Comparison of ENCODE assay signal across 8 cellular contexts in genomic region chr3:126475411-126476114, GRCh38. TPM values are rescaled to one million over a fixed set of nuclear protein-coding genes. Genes with fewer than 3 reads are reported as not detected.
DNase-seq lines count a peak whose midpoint lies in the region; ATAC-seq and TF ChIP-seq lines count a peak whose summit lies in the region.

Gene ZXDC, minus strand, starts transcription at chr3:126475891. Its CDS starts 26 bp downstream, at chr3:126475865.

- H3K9me3 ChIP-seq in osteoblast (ENCODE audit: low read depth, low read length): no peaks in the 10 kb centered on the region
- no peaks in the 10 kb centered on the region for H3K9me3 ChIP-seq in testis

- H3K79me2 ChIP-seq in osteoblast (ENCODE audit: insufficient read depth, low read length): peaks cover 44% of the 10 kb centered on the region

- intact Hi-C loops in testis (cut with DNase I; ENCODE audit: low total_unique reads): no loop called here

- H3K4me3 ChIP-seq in osteoblast (ENCODE audit: insufficient read depth, low read length): peak within 1 kb of the TSS; percentile 85
- peak within 1 kb of the TSS; percentile 68 to 88 for H3K4me3 ChIP-seq in testis

- peaks cover 17 to 19% of the 10 kb centered on the region in 2 donors for H3K36me3 Mint-ChIP-seq in activated naive CD4-positive, alpha-beta T cell treated with anti-CD3 and anti-CD28 coated beads, Interleukin-2, amount 50 U/mL, for 72 hours

- H3K36me3 ChIP-seq in osteoblast (ENCODE audit: insufficient read depth, low read length) (peaks cover 10% of the 10 kb centered on the region), testis (ENCODE audit: low read depth, missing control alignments) (no peaks in the 10 kb centered on the region)

- DNase-seq in NCI-H1048 (lab: John Stamatoyannopoulos, UW) (peak; percentile 58), SKM-1 (lab: John Stamatoyannopoulos, UW; ENCODE audit: unreplicated experiment) (peak; percentile 84), glomerular endothelial cell (ENCODE audit: extremely low read depth, low read depth, low spot score) (no peak), osteoblast (ENCODE audit: insufficient read length, low spot score, missing footprints) (peak; percentile 100), testis (peak; percentile 94)
- peak; percentile 88 to 96 for DNase-seq in activated naive CD4-positive, alpha-beta T cell treated with anti-CD3 and anti-CD28 coated beads, Interleukin-2, amount 50 U/mL, for 72 hours (ENCODE audit: low spot score in 2 of 2)

- H3K4me2 ChIP-seq in osteoblast (ENCODE audit: insufficient read depth, low read length): peak within 1 kb of the TSS; percentile 97

- peaks cover 28% of the 10 kb centered on the region for H3K4me1 ChIP-seq in osteoblast (ENCODE audit: insufficient read depth, low read length)
- H3K4me1 ChIP-seq in testis: peaks cover 27% of the 10 kb centered on the region

- H3K27ac ChIP-seq in osteoblast (ENCODE audit: low read depth, low read length): peak within 1 kb of the TSS; percentile 59
- H3K27ac ChIP-seq in testis: peak within 1 kb of the TSS; percentile 89 to 95

- WGBS in testis, 2 donors: 2% methylated on average over 34 of the region's 113 CpGs; no CpG with 5 or more reads in 1 of the 2 donors

- TF ChIP-seq CTCF in osteoblast (IDR thresholded peaks at IDR 0.05; ENCODE audit: extremely low read depth, low read depth, low read length) (no peak), testis (IDR thresholded peaks at IDR 0.05) (no peak)

- H3K27ac Mint-ChIP-seq in activated naive CD4-positive, alpha-beta T cell treated with anti-CD3 and anti-CD28 coated beads, Interleukin-2, amount 50 U/mL, for 72 hours: peak within 1 kb of the TSS; percentile 85 to 94

- no peaks in the 10 kb centered on the region for H3K27me3 ChIP-seq in osteoblast (ENCODE audit: insufficient read depth, low read length)
- H3K27me3 ChIP-seq in testis: no peaks in the 10 kb centered on the region

- H2AFZ ChIP-seq in osteoblast (ENCODE audit: low read length): peak within 1 kb of the TSS; percentile 100

- H3K9me3 Mint-ChIP-seq in activated naive CD4-positive, alpha-beta T cell treated with anti-CD3 and anti-CD28 coated beads, Interleukin-2, amount 50 U/mL, for 72 hours: no peaks in the 10 kb centered on the region

- H4K20me1 ChIP-seq in osteoblast (ENCODE audit: insufficient read depth, low read length): peaks cover 33% of the 10 kb centered on the region

- peak; percentile 80 for TF ChIP-seq POLR2A in GM10847 (IDR thresholded peaks at IDR 0.05; ENCODE audit: extremely low read depth, insufficient read length)
- TF ChIP-seq POLR2A in testis (IDR thresholded peaks at IDR 0.05): peak; percentile 36

- ATAC-seq in HG02588 (IDR thresholded peaks at IDR 0.05; ENCODE audit: unreplicated experiment): peak; percentile 85
- ATAC-seq in activated naive CD4-positive, alpha-beta T cell treated with anti-CD3 and anti-CD28 coated beads, Interleukin-2, amount 50 U/mL, for 72 hours: peak; percentile 83 to 88

RNA-seq across cellular contexts. Expression of gene ZXDC, which starts in this region (rescaled TPM):
- 10 to 100 TPM; 23.9 to 26.9 TPM for total RNA-seq in activated naive CD4-positive, alpha-beta T cell treated with anti-CD3 and anti-CD28 coated beads, Interleukin-2, amount 50 U/mL, for 72 hours
- total RNA-seq in glomerular endothelial cell (17.9 and 25.7 TPM in 2 replicates), osteoblast (26.8 and 27.1 TPM in 2 replicates), testis (10 to 100 TPM; 78.9 to 80.3 TPM)
- polyA plus RNA-seq in testis (ENCODE audit: insufficient read depth, low read depth, low replicate concordance): 25.6 TPM
